ENCODE assay signal across 1 cellular context in genomic region chr3:123046262-123046873, GRCh38.
TF ChIP-seq lines count a peak whose summit lies in the region.

No MANE protein-coding gene starts in this region.

TF ChIP-seq in K562, 482 proteins besides CTCF, POLR2A, EP300 and RAD21 (continued from another document):
- TF ChIP-seq ZNF280A (IDR thresholded peaks at IDR 0.05; ENCODE audit: low read depth, partially characterized antibody) = no peak
